ENCODE assay signal across 15 cellular contexts in the genomic region with DNA sequence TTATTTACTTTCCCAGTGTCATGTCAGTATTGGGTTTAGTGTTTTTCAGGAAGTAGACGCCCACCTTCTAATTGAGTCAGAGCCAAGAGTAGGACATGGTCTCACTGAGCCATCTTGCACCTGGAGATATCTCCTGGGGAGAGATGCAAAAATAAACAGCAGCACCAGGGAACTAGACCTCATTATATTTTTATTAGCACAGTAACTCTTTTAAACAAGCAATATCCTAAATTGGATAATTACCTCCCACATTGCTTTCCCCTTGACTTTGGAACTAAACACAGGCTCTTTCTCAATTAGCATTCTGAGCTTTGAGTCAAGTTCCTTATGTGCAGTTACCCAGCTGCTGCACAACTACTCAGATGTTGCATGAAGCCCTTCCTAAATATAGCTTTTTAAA.
DNase-seq lines count a peak whose midpoint lies in the region; ATAC-seq, FAIRE-seq and TF ChIP-seq lines count a peak whose summit lies in the region.
"Had no signal": no experiment of that assay in that cellular context is flagged by ENCODE, and none has a peak within 500 bp of the region (broad histone marks: within the 10 kb centered on the region; RNA-seq: fewer than 3 reads in every experiment).

No MANE protein-coding gene starts in this region.

- no peak for TF ChIP-seq CTCF in A673 (conservative IDR thresholded peaks at IDR 0.05; ENCODE audit: low read depth, low read length)

- no peak overlapping the region for H3K27ac ChIP-seq in A673 (ENCODE audit: low read depth, low read length, poor library complexity, severe bottlenecking)

- no peak overlapping the region for H3K4me3 ChIP-seq in A673 (ENCODE audit: low read depth, low read length, poor library complexity, severe bottlenecking)
- H3K4me3 ChIP-seq: K562 had no signal

- H3K27me3 ChIP-seq in A673 (replicated peaks; ENCODE audit: insufficient read depth, low read depth, low read length, poor library complexity) = no peaks in the 10 kb centered on the region

- intact Hi-C loops in A673 (cut with micrococcal nuclease; ENCODE audit: unreplicated experiment) = no loop called here
- intact Hi-C loops in head of caudate nucleus (cut with DNase I) = no loop called here

- peak; percentile 69 for FAIRE-seq in endometrium (lab: Jason Lieb, UNC)
- FAIRE-seq: GM18507, islet of Langerhans, K562 had no signal

- POLR2A ChIA-PET in A673 (lab: Charles Lee; ENCODE audit: low non-redundant PET) = no interaction called here

- no TSS peak for BruUV-seq in A673 (replicated peaks; lab: Mats Ljungman, UMichigan)

- peak; percentile 90 for DNase-seq in A673 (ENCODE audit: low spot score)
- DNase-seq in M059J (ENCODE audit: low read depth) = peak; percentile 58
- DNase-seq in NCI-H446 (lab: John Stamatoyannopoulos, UW) = peak; percentile 23 to 49
- DNase-seq in head of caudate nucleus = no peak
- DNase-seq in activated CD8-positive, alpha-beta memory T cell treated with anti-CD3 and anti-CD28 coated beads, Interleukin-2, amount 50 U/mL, for 4 hours = no peak
- DNase-seq: activated CD4-positive, alpha-beta memory T cell treated with anti-CD3 and anti-CD28 coated beads, Interleukin-2, amount 10 ng/mL, durations not matched to agents 7 days and 5 days; activated effector memory CD4-positive, alpha-beta T cell treated with anti-CD3 and anti-CD28 coated beads, Interleukin-2, amount 50 U/mL, for 16 hours; natural killer cell; T-cell had no signal

- ATAC-seq in HG02759 (IDR thresholded peaks at IDR 0.05; ENCODE audit: unreplicated experiment) (no peak), GM18511 (IDR thresholded peaks at IDR 0.05; ENCODE audit: unreplicated experiment) (no peak)
- ATAC-seq: K562, natural killer cell, T-cell had no signal

- H3K9me3 ChIP-seq in A673 (ENCODE audit: low read depth, low read length, poor library complexity, severe bottlenecking) = no peaks in the 10 kb centered on the region

- CTCF ChIA-PET in A673 (lab: Charles Lee) = interaction anchor here (1.0 to 1.1 kb wide), 2 partner anchors 12 to 13 kb away, joined by 3 to 4 read pairs; no protein-coding TSS in a partner anchor

- H3K4me1 ChIP-seq in A673 (ENCODE audit: insufficient read depth, low read length, poor library complexity, severe bottlenecking) = peaks cover 52% of the 10 kb centered on the region

- no peaks in the 10 kb centered on the region for H3K36me3 ChIP-seq in A673 (ENCODE audit: insufficient read depth, low read length, poor library complexity, severe bottlenecking)

Comparison
In these comparisons a context has a peak if more than half of its experiments do, and no peak if none do; other contexts are left out.
1. DNase-seq: peak in A673 (single experiment), M059J (single experiment) and NCI-H446 (2 of 2); none in head of caudate nucleus (0 of 42) and activated CD8-positive, alpha-beta memory T cell treated with anti-CD3 and anti-CD28 coated beads, Interleukin-2, amount 50 U/mL, for 4 hours (single experiment).